1 cellular context compared by ENCODE assay signal in the genomic region with DNA sequence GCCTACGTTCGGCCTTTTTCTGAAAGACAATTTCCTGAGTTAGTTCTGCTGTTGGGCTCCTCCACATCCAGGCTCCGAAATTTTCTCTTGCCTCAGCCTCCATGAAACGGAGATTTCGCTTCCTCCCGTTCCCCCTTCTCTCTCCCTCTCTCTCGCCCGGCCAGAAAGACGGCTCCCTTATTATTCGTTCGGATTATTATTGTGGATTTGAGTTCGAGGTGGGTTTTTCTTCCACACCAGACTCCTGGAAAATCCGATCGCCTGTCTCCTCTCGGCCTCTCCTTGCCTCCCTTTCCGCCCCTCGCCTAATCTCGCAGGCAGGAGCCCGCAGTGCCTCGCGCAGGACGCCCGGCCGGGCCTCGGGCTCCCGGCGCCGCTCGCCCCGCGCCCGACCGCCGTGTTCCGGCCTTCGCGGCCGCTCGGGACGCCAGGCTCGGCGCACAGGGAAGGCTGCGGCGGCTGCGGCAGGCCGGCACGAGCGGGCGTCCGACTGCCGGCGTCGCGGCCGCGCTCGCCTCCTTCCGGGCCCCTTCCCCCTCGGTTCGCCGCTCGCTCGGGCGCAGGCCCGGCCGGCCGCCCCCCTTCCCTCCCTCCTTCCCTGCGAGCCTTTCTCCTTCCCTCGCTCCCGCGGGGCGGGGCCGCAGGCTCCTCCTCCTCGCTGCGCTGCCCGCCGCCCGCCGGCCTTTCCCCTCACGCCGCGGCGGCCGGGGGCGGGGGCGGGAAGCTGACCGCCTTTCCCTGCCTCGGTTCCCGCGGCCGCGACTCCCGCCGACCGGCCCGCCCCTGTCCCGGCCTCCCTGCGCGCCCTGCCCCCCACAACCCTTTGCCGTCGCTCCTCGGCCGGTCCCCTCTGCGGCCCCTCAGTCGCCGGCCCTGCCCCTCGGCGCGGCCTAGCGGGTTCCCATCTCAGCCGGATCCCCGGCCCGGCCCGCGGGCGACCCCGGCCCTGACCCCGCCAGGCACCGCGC.
TF ChIP-seq lines count a peak whose summit lies in the region.

A gene with protein sequence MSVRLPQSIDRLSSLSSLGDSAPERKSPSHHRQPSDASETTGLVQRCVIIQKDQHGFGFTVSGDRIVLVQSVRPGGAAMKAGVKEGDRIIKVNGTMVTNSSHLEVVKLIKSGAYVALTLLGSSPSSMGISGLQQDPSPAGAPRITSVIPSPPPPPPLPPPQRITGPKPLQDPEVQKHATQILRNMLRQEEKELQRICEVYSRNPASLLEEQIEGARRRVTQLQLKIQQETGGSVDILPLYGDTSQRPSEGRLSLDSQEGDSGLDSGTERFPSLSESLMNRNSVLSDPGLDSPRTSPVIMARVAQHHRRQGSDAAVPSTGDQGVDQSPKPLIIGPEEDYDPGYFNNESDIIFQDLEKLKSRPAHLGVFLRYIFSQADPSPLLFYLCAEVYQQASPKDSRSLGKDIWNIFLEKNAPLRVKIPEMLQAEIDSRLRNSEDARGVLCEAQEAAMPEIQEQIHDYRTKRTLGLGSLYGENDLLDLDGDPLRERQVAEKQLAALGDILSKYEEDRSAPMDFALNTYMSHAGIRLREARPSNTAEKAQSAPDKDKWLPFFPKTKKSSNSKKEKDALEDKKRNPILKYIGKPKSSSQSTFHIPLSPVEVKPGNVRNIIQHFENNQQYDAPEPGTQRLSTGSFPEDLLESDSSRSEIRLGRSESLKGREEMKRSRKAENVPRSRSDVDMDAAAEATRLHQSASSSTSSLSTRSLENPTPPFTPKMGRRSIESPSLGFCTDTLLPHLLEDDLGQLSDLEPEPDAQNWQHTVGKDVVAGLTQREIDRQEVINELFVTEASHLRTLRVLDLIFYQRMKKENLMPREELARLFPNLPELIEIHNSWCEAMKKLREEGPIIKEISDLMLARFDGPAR (N-terminal part only) (minus strand): TSS at position 492 of the 968 bp plus-strand sequence. CDS start 1,412 bp downstream, outside the sequence.

TF ChIP-seq in SK-N-SH, 30 proteins besides CTCF, POLR2A, EP300 and RAD21 (continued from another document):
- TF ChIP-seq, protein P1, sequence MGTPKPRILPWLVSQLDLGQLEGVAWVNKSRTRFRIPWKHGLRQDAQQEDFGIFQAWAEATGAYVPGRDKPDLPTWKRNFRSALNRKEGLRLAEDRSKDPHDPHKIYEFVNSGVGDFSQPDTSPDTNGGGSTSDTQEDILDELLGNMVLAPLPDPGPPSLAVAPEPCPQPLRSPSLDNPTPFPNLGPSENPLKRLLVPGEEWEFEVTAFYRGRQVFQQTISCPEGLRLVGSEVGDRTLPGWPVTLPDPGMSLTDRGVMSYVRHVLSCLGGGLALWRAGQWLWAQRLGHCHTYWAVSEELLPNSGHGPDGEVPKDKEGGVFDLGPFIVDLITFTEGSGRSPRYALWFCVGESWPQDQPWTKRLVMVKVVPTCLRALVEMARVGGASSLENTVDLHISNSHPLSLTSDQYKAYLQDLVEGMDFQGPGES (IDR thresholded peaks at IDR 0.05; ENCODE audit: low read depth, low read length), result no peak
- TF ChIP-seq TAF1 (IDR thresholded peaks at IDR 0.05; ENCODE audit: borderline replicate concordance, low read depth, low read length) (peak; percentile 72; the same call in 1 of the 2 replicates), YY1 (IDR thresholded peaks at IDR 0.05; ENCODE audit: low read depth) (0 out of 2 replicates have a peak, but pooled peaks have one; percentile 31), ELF1 (IDR thresholded peaks at IDR 0.05) (0 out of 2 replicates have a peak, but pooled peaks have one; percentile 22)
